Comparison of ENCODE assay signal across 8 cellular contexts in genomic region chr2:37344453-37345361, GRCh38. TPM values are rescaled to one million over a fixed set of nuclear protein-coding genes. Genes with fewer than 3 reads are reported as not detected.
DNase-seq lines count a peak whose midpoint lies in the region; ATAC-seq and TF ChIP-seq lines count a peak whose summit lies in the region.

TSS of gene QPCT (plus strand) at chr2:37344630. CDS start at chr2:37344732, 102 bp downstream.

- in situ Hi-C loops in ACHN (cut with HindIII; ENCODE audit: low pct_ligation_motif_present, low pct_unique_long_range_greater_than_20kb, low sequenced_read_pairs) = no loop called here

- H3K4me1 Mint-ChIP-seq in neural progenitor cell = peaks cover 19% of the 10 kb centered on the region
- H3K4me1 Mint-ChIP-seq in type B pancreatic cell (ENCODE audit: unreplicated experiment) = peaks cover 7% of the 10 kb centered on the region

- no peaks in the 10 kb centered on the region for H3K79me2 ChIP-seq in neural progenitor cell (ENCODE audit: low read depth)

- peak within 1 kb of the TSS; percentile 46 for H3K27ac Mint-ChIP-seq in neural progenitor cell
- H3K27ac Mint-ChIP-seq in type B pancreatic cell = no peak within 1 kb of the TSS

- H3K4me3 Mint-ChIP-seq in neural progenitor cell (no peak within 1 kb of the TSS), type B pancreatic cell (peak within 1 kb of the TSS; percentile 66)

- H3K27me3 ChIP-seq in neural progenitor cell = no peaks in the 10 kb centered on the region

- H3K36me3 Mint-ChIP-seq in neural progenitor cell (no peaks in the 10 kb centered on the region), type B pancreatic cell (no peaks in the 10 kb centered on the region)

- peak within 1 kb of the TSS; percentile 19 for H2AFZ ChIP-seq in neural progenitor cell (replicated peaks)

- TF ChIP-seq CTCF in fibroblast of the aortic adventitia (IDR thresholded peaks at IDR 0.05; ENCODE audit: insufficient read depth, low read length) (no peak), neural progenitor cell (IDR thresholded peaks at IDR 0.05) (no peak), type B pancreatic cell (conservative IDR thresholded peaks at IDR 0.05) (no peak)

- peak; percentile 59 for ATAC-seq in GM19452 (IDR thresholded peaks at IDR 0.05; ENCODE audit: unreplicated experiment)

- H3K27me3 Mint-ChIP-seq in neural progenitor cell (ENCODE audit: insufficient read depth, low read depth) (peaks cover 11% of the 10 kb centered on the region), type B pancreatic cell (peaks cover 9% of the 10 kb centered on the region)

- H3K9me3 Mint-ChIP-seq in neural progenitor cell (no peaks in the 10 kb centered on the region), type B pancreatic cell (no peaks in the 10 kb centered on the region)

- no peaks in the 10 kb centered on the region for H3K9me3 ChIP-seq in neural progenitor cell (ENCODE audit: low read depth)

- no peak within 1 kb of the TSS for H3K9ac ChIP-seq in neural progenitor cell

- H3K4me1 ChIP-seq in neural progenitor cell = peaks cover 24% of the 10 kb centered on the region

- H3K36me3 ChIP-seq in neural progenitor cell = no peaks in the 10 kb centered on the region

- no peaks in the 10 kb centered on the region for H4K20me1 ChIP-seq in neural progenitor cell (ENCODE audit: low read depth)

- H3K4me3 ChIP-seq in fibroblast of the aortic adventitia (ENCODE audit: low read depth, low read length) (peak within 1 kb of the TSS; percentile 66), neural progenitor cell (no peak within 1 kb of the TSS)

- no peak within 1 kb of the TSS for H3K4me2 ChIP-seq in neural progenitor cell

- DNase-seq in ACHN (peak; percentile 88), NCI-H460 (ENCODE audit: extremely low read depth, low read depth) (peak; percentile 53), activated T-helper 1 cell treated with Interleukin-2 at 50 U/mL for 16 hours (ENCODE audit: low read depth) (peak; percentile 58), fibroblast of the aortic adventitia (ENCODE audit: low read depth) (no peak), neural progenitor cell (ENCODE audit: low spot score) (no peak), type B pancreatic cell (ENCODE audit: extremely low spot score, unreplicated experiment) (no peak), SKM-1 treated with dmso at 0.1 percent for 144 hours (lab: John Stamatoyannopoulos, UW; ENCODE audit: unreplicated experiment) (no peak)

- H3F3A ChIP-seq in neural progenitor cell (ENCODE audit: low read depth) = peaks cover 24% of the 10 kb centered on the region

- H3K27ac ChIP-seq in neural progenitor cell = no peak within 1 kb of the TSS

RNA-seq across cellular contexts. Expression of gene QPCT, which starts in this region (rescaled TPM):
- 311 and 322 TPM in 2 replicates for total RNA-seq in NCI-H460 (2014; rRNA removed; shearing (Covaris generic))
- polyA plus RNA-seq in NCI-H460 (2014; cell fraction: nucleus; rRNA removed) = 250 and 254 TPM in 2 replicates
- total RNA-seq in fibroblast of the aortic adventitia (ENCODE audit: low replicate concordance) (1.7 and 8.3 TPM in 2 replicates), neural progenitor cell (ENCODE audit: low replicate concordance) (0.19 TPM in 1 of 2 replicates, not detected in the other), type B pancreatic cell (ENCODE audit: low replicate concordance) (0.72 and 15.8 TPM in 2 replicates)

Comparison
In these comparisons a context has a peak if more than half of its experiments do, and no peak if none do; other contexts are left out.
1. RNA of gene QPCT (total RNA-seq): 311 to 322 TPM in NCI-H460; 1.7 to 8.3 TPM in fibroblast of the aortic adventitia, 0.72 to 15.8 TPM in type B pancreatic cell and 0.19 TPM in neural progenitor cell; every median in the first group is over 10 times any median in the second.
2. DNase-seq: peak in ACHN (single experiment), NCI-H460 (single experiment) and activated T-helper 1 cell treated with Interleukin-2 at 50 U/mL for 16 hours (single experiment); none in fibroblast of the aortic adventitia (single experiment), neural progenitor cell (single experiment), type B pancreatic cell (single experiment) and SKM-1 treated with dmso at 0.1 percent for 144 hours (single experiment).